Comparison of ENCODE assay signal across 12 cellular contexts in the genomic region with DNA sequence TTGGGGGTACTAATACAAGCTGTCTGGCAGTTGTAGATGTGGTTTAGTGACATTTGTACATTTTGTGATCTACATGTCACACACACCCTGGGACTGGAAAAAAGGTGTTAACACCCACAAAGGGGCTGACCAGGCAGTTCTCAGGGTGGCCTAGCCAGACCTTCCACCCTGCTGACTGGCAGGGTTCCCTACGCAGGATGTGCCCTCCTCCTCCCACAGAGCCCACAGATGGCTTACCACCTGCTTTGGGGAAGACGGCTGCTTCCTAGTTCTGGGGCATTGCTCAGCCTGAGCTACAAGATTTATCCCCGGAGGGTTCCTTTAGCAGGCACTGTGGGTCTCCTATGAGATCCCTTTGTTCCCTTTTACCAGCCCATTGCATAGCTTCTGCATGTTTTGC. TPM values are rescaled to one million over a fixed set of nuclear protein-coding genes. Genes with fewer than 3 reads are reported as not detected.
"Had no signal": no experiment of that assay in that cellular context is flagged by ENCODE, and none has a peak within 500 bp of the region (broad histone marks: within the 10 kb centered on the region; RNA-seq: fewer than 3 reads in every experiment).

No MANE protein-coding gene starts in this region.

- H3K36me3 Mint-ChIP-seq: activated naive CD4-positive, alpha-beta T cell treated with anti-CD3 and anti-CD28 coated beads, Interleukin-2, amount 10 ng/mL, durations not matched to agents 7 days and 5 days had no signal

- DNase-seq: activated CD4-positive, alpha-beta T cell treated with anti-CD3 and anti-CD28 coated beads for 1 hour; activated CD8-positive, alpha-beta memory T cell treated with anti-CD3 and anti-CD28 coated beads for 24 hours; activated naive CD4-positive, alpha-beta T cell treated with anti-CD3 and anti-CD28 coated beads, Interleukin-2, amount 10 ng/mL, durations not matched to agents 7 days and 5 days; body of pancreas; central memory CD4-positive, alpha-beta T cell; dermis blood vessel endothelial cell; mammary epithelial cell; sigmoid colon; stimulated activated CD4-positive, alpha-beta T cell treated with anti-CD3 and anti-CD28 coated beads, Interleukin-2, amount 100 ng/mL, for 24 hours; stimulated activated naive CD4-positive, alpha-beta T cell treated with Interleukin-2 at 50 U/mL for 16 hours; upper lobe of right lung had no signal

- ATAC-seq: activated T-helper 17 cell treated with anti-CD3 and anti-CD28 coated beads, Interleukin-2, amount 50 U/mL, for 72 hours; body of pancreas; upper lobe of right lung had no signal

- H3K4me3 Mint-ChIP-seq: activated naive CD4-positive, alpha-beta T cell treated with anti-CD3 and anti-CD28 coated beads, Interleukin-2, amount 10 ng/mL, durations not matched to agents 7 days and 5 days; activated T-helper 17 cell treated with anti-CD3 and anti-CD28 coated beads, Interleukin-2, amount 50 U/mL, for 72 hours had no signal

- H3K9me3 Mint-ChIP-seq: activated naive CD4-positive, alpha-beta T cell treated with anti-CD3 and anti-CD28 coated beads, Interleukin-2, amount 10 ng/mL, durations not matched to agents 7 days and 5 days; activated T-helper 17 cell treated with anti-CD3 and anti-CD28 coated beads, Interleukin-2, amount 50 U/mL, for 72 hours had no signal

- H3K4me1 Mint-ChIP-seq: activated naive CD4-positive, alpha-beta T cell treated with anti-CD3 and anti-CD28 coated beads, Interleukin-2, amount 10 ng/mL, durations not matched to agents 7 days and 5 days; activated T-helper 17 cell treated with anti-CD3 and anti-CD28 coated beads, Interleukin-2, amount 50 U/mL, for 72 hours had no signal

- H3K27ac Mint-ChIP-seq: activated naive CD4-positive, alpha-beta T cell treated with anti-CD3 and anti-CD28 coated beads, Interleukin-2, amount 10 ng/mL, durations not matched to agents 7 days and 5 days; activated T-helper 17 cell treated with anti-CD3 and anti-CD28 coated beads, Interleukin-2, amount 50 U/mL, for 72 hours had no signal

RNA-seq across cellular contexts. Expression of a gene that starts 35.1 kb away (rescaled TPM):
- total RNA-seq: dermis blood vessel endothelial cell, mammary epithelial cell had no signal
